Comparison of ENCODE assay signal across 1 cellular context in the genomic region with DNA sequence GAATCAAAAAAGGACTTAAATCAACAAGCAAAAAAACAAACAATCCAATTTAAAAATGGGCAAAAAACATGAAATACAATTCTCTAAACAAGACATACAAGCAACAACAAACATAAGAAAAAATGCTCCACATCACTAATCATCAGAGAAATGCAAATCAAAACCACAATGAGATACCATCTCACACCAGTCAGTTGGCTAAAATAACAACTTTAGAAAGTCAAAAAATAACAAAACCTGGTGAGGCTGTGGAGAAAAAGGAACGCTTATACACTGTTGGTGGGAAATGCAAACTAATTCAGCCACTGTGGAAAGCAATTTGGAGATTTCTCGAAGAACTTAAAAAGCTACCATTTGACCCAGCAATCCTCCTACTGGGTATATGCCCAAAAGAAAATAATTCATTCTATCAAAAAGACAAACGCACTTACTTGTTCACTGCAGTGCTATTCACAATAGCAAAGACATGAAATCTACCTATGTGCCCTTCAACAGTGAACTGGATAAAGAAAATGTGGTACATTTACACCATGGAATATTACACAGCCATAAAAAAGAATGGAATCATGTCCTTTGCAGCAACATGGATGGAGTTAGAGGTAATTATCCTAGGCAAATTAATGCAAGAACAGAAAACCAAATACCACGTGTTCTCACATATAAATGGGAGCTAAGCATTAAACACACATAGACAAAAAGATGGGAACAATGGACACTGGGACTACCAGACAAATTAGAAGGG.
TF ChIP-seq lines count a peak whose summit lies in the region.

No MANE protein-coding gene starts in this region.

TF ChIP-seq in HepG2, 621 proteins besides CTCF, POLR2A, EP300 and RAD21 (continued from another document):
- TF ChIP-seq YEATS2 (CRISPR knock-in tag; IDR thresholded peaks at IDR 0.05; ENCODE audit: borderline replicate concordance) (no peak), ZNF720 (CRISPR knock-in tag; IDR thresholded peaks at IDR 0.05) (no peak), ZFYVE20 (CRISPR knock-in tag; IDR thresholded peaks at IDR 0.05; ENCODE audit: borderline replicate concordance, low read depth) (no peak), FOXA1 (IDR thresholded peaks at IDR 0.05) (peak; percentile 58; the same call in 1 of the 2 replicates), FOXA1 (CRISPR knock-in tag; IDR thresholded peaks at IDR 0.05) (no peak), ZBTB1 (CRISPR knock-in tag; IDR thresholded peaks at IDR 0.05; ENCODE audit: borderline replicate concordance) (no peak)
- TF ChIP-seq, protein P1, sequence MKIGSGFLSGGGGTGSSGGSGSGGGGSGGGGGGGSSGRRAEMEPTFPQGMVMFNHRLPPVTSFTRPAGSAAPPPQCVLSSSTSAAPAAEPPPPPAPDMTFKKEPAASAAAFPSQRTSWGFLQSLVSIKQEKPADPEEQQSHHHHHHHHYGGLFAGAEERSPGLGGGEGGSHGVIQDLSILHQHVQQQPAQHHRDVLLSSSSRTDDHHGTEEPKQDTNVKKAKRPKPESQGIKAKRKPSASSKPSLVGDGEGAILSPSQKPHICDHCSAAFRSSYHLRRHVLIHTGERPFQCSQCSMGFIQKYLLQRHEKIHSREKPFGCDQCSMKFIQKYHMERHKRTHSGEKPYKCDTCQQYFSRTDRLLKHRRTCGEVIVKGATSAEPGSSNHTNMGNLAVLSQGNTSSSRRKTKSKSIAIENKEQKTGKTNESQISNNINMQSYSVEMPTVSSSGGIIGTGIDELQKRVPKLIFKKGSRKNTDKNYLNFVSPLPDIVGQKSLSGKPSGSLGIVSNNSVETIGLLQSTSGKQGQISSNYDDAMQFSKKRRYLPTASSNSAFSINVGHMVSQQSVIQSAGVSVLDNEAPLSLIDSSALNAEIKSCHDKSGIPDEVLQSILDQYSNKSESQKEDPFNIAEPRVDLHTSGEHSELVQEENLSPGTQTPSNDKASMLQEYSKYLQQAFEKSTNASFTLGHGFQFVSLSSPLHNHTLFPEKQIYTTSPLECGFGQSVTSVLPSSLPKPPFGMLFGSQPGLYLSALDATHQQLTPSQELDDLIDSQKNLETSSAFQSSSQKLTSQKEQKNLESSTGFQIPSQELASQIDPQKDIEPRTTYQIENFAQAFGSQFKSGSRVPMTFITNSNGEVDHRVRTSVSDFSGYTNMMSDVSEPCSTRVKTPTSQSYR (CRISPR knock-in tag; IDR thresholded peaks at IDR 0.05; ENCODE audit: borderline replicate concordance), result no peak
- TF ChIP-seq, protein P2, sequence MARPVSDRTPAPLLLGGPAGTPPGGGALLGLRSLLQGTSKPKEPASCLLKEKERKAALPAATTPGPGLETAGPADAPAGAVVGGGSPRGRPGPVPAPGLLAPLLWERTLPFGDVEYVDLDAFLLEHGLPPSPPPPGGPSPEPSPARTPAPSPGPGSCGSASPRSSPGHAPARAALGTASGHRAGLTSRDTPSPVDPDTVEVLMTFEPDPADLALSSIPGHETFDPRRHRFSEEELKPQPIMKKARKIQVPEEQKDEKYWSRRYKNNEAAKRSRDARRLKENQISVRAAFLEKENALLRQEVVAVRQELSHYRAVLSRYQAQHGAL (CRISPR knock-in tag; IDR thresholded peaks at IDR 0.05; ENCODE audit: not compliant biosample characterization), result no peak
